In the genomic region with DNA sequence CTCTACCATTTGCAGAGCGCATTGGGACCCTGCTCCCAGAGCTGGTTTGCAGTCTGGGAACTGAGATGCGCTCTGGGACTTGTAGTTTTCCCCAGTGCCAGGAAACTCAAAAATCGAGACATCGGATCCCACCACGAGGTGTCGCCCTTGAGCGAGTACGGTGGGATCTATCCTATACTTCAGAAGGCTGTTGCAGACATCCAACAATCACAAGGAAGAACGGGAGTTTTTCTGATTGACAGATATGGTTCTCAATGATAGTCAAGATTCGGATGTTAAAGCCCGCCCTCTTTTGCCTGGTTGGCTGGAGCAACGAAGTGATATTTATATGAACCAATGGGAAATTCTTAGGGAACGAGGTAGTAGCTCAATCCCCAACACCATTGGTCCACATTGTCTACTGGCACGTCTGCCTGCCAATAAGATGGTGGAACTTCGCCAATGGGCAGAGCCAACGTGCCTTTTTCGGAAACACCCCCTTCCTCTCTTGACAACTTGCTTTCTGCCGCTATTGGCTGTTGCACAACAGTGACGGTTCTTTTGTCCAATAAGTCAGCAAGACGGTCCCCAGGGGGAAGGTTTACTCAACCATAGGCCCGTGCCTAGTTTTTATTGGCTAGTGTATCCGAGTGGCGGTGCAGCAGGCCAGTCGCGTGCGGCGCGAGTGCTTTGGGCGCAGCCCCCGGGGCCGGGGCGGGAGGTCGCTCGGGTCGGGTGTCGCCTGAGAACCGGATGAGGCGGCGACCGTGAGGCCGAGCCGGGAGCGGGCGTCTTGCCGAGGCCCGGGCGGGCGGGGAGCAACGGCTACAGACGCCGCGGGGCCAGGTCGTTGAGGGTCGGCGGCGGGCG, we compare ENCODE assay signal across 8 cellular contexts. TPM values are rescaled to one million over a fixed set of nuclear protein-coding genes. Genes with fewer than 3 reads are reported as not detected.
A peak's percentile ranks its signal among the peaks of the same experiment; 100 is the strongest.
DNase-seq lines count a peak whose midpoint lies in the region; ATAC-seq lines count a peak whose summit lies in the region.

A gene (plus strand): TSS at position 724 of the 849 bp plus-strand sequence. CDS start 164 bp downstream, outside the sequence.

- no peaks in the 10 kb centered on the region for H3K27me3 Mint-ChIP-seq in activated CD4-positive, alpha-beta T cell treated with anti-CD3 and anti-CD28 coated beads, Interleukin-2, amount 10 ng/mL, durations not matched to agents 7 days and 5 days

- peak within 1 kb of the TSS; percentile 88 for H3K27ac Mint-ChIP-seq in activated CD4-positive, alpha-beta T cell treated with anti-CD3 and anti-CD28 coated beads, Interleukin-2, amount 10 ng/mL, durations not matched to agents 7 days and 5 days

- no peaks in the 10 kb centered on the region for H3K27me3 ChIP-seq in BLaER1

- H4K20me1 ChIP-seq in BLaER1: peaks cover 46% of the 10 kb centered on the region

- CTCF ChIA-PET in activated CD4-positive, alpha-beta T cell treated with anti-CD3 and anti-CD28 coated beads, Interleukin-2, amount 10 ng/mL, durations not matched to agents 7 days and 5 days (lab: Charles Lee): interaction anchor here (0.6 to 3.8 kb wide), 60 partner anchors 9 to 408 kb away, joined by 3 to 64 read pairs (median 4); a partner anchor contains a TSS

- POLR2A ChIA-PET in activated CD4-positive, alpha-beta T cell treated with anti-CD3 and anti-CD28 coated beads, Interleukin-2, amount 10 ng/mL, durations not matched to agents 7 days and 5 days (lab: Charles Lee): interaction anchor here (1.0 to 2.1 kb wide), 2 partner anchors 118 to 147 kb away, joined by 4 to 6 read pairs; a partner anchor contains a TSS

- H3K9me3 ChIP-seq in BLaER1: no peaks in the 10 kb centered on the region

- peak; percentile 92 for DNase-seq in GM19240 (ENCODE audit: insufficient read length, low spot score)
- DNase-seq in NCI-H526 treated with DMSO at 0.1 percent for 48 hours (lab: John Stamatoyannopoulos, UW): peak; percentile 99
- DNase-seq in activated CD4-positive, alpha-beta T cell treated with anti-CD3 and anti-CD28 coated beads, Interleukin-2, amount 10 ng/mL, durations not matched to agents 7 days and 5 days: peak; percentile 98
- DNase-seq in cortex of kidney (lab: John Stamatoyannopoulos, UW): peak; percentile 72
- peak; percentile 100 for DNase-seq in left kidney (ENCODE audit: low read depth, low spot score)
- peak; percentile 94 for DNase-seq in stimulated activated CD4-positive, alpha-beta T cell treated with anti-CD3 and anti-CD28 coated beads, Interleukin-2, amount 100 ng/mL, for 4 hours (ENCODE audit: low read depth)

- H3K4me3 Mint-ChIP-seq in activated CD4-positive, alpha-beta T cell treated with anti-CD3 and anti-CD28 coated beads, Interleukin-2, amount 10 ng/mL, durations not matched to agents 7 days and 5 days: peak within 1 kb of the TSS; percentile 98

- H3K9ac ChIP-seq in BLaER1: peak within 1 kb of the TSS; percentile 99

- H3K27ac ChIP-seq in BLaER1: peak within 1 kb of the TSS; percentile 98

- H3K9me3 Mint-ChIP-seq in activated CD4-positive, alpha-beta T cell treated with anti-CD3 and anti-CD28 coated beads, Interleukin-2, amount 10 ng/mL, durations not matched to agents 7 days and 5 days: no peaks in the 10 kb centered on the region

- ATAC-seq in HG03469 (IDR thresholded peaks at IDR 0.05; ENCODE audit: unreplicated experiment): peak; percentile 73

- peaks cover 28% of the 10 kb centered on the region for H3K36me3 ChIP-seq in BLaER1

- peak within 1 kb of the TSS; percentile 99 for H3K4me3 ChIP-seq in BLaER1

- peak within 1 kb of the TSS; percentile 95 for H3K4me2 ChIP-seq in BLaER1

- H3K4me1 ChIP-seq in BLaER1: peaks cover 65% of the 10 kb centered on the region

- peaks cover 43% of the 10 kb centered on the region for H3K4me1 Mint-ChIP-seq in activated CD4-positive, alpha-beta T cell treated with anti-CD3 and anti-CD28 coated beads, Interleukin-2, amount 10 ng/mL, durations not matched to agents 7 days and 5 days

- peaks cover 5% of the 10 kb centered on the region for H3K36me3 Mint-ChIP-seq in activated CD4-positive, alpha-beta T cell treated with anti-CD3 and anti-CD28 coated beads, Interleukin-2, amount 10 ng/mL, durations not matched to agents 7 days and 5 days (ENCODE audit: low read depth)

RNA-seq across cellular contexts. Expression of the gene that starts here (rescaled TPM):
- total RNA-seq in activated CD4-positive, alpha-beta T cell treated with anti-CD3 and anti-CD28 coated beads, Interleukin-2, amount 10 ng/mL, durations not matched to agents 7 days and 5 days: 100 to 1,000 TPM; 268 to 270 TPM

Comparison
In these comparisons a context has a peak if more than half of its experiments do, and no peak if none do; other contexts are left out.
1. Peak in every context shown above with its lines: DNase-seq, ATAC-seq, H3K4me3 ChIP-seq and H3K27ac ChIP-seq.